Comparison of ENCODE assay signal across 8 cellular contexts in the genomic region with DNA sequence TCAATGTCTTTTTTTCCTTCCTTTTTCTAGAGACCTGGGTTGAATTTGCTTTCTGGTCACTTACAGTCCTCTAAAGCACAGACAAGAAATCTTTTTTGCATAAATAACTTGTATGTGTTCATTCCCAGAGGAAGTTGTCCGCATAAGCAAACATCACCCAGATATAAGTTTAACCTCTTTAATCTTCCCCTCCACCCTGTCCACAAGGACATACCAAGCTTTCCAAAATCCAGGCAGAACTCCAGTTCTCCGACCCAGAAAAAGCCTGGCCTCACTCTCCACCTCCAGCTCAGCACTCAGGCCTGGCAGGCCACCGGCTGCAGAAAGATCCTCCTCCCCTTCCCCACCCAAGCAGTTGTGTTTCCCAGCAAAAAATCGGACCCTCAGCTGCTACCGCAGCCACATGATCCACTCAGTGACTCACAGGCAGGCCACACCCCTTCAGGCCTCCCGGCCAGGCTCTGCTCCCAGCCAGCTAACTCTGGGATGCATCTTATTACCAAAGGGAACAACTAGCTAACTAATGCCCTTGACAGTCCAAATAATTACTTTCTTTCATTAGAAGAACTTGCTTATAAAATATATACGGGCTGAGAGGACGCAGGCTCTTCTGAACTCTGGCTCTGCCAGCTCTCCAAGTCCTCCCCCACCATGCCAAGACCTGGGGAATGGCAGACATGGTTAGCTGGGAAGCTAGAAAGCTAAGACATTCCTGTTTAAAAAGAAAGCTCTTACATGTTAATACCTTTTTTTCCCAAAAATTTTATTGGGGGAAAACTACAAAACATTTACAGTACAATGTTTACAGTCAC. TPM values are rescaled to one million over a fixed set of nuclear protein-coding genes. Genes with fewer than 3 reads are reported as not detected.
DNase-seq lines count a peak whose midpoint lies in the region; ATAC-seq and TF ChIP-seq lines count a peak whose summit lies in the region.

No MANE protein-coding gene starts in this region.

- H3K36me3 Mint-ChIP-seq in WTC11: peaks cover 15% of the 10 kb centered on the region

- H3K4me1 Mint-ChIP-seq in WTC11: peaks cover 59% of the 10 kb centered on the region

- peak overlapping the region; percentile 97 to 99 for H3K27ac ChIP-seq in coronary artery

- no peaks in the 10 kb centered on the region for H3K9me3 Mint-ChIP-seq in WTC11

- peak overlapping the region; percentile 74 for H3K4me3 Mint-ChIP-seq in WTC11

- H3K4me3 ChIP-seq in GM12865 (ENCODE audit: low read depth, low read length): peak overlapping the region; percentile 91
- peak overlapping the region; percentile 94 for H3K4me3 ChIP-seq in coronary artery

- no peak for TF ChIP-seq CTCF in GM12865 (IDR thresholded peaks at IDR 0.05; ENCODE audit: insufficient read depth, low read depth, low read length, missing control alignments)
- no peak for TF ChIP-seq CTCF in WTC11 (IDR thresholded peaks at IDR 0.05)
- TF ChIP-seq CTCF in coronary artery (IDR thresholded peaks at IDR 0.05): no peak

- DNase-seq in GM12865 (ENCODE audit: low read depth) (peak; percentile 69), NCI-H2196 (lab: John Stamatoyannopoulos, UW; ENCODE audit: unreplicated experiment) (peak; percentile 76), WTC11 (ENCODE audit: low spot score) (peak; percentile 88), coronary artery (ENCODE audit: low spot score) (peak; percentile 95), kidney tubule cell (ENCODE audit: low spot score) (peak; percentile 89), GM19238 (ENCODE audit: insufficient read length, low spot score) (no peak), NCI-H187 (lab: John Stamatoyannopoulos, UW) (no peak)
- DNase-seq in stimulated activated CD4-positive, alpha-beta T cell treated with anti-CD3 and anti-CD28 coated beads, Interleukin-12 subunit alpha, Interleukin-12 subunit beta, amount 100 ng/mL, for 4 hours: peak; percentile 32

- POLR2A ChIA-PET in WTC11 (lab: Charles Lee): interaction anchor here (0.6 to 1.3 kb wide), 5 partner anchors 30 to 136 kb away, joined by 3 to 10 read pairs (median 4); no protein-coding TSS in a partner anchor

- ATAC-seq in WTC11: peak; percentile 19

- peak overlapping the region; percentile 99 for H3K27ac Mint-ChIP-seq in WTC11

- CTCF ChIA-PET in WTC11 (lab: Charles Lee): interaction anchor here (0.8 to 3.3 kb wide), 19 partner anchors 7 to 393 kb away, joined by 3 to 16 read pairs (median 4); no protein-coding TSS in a partner anchor

- H3K27me3 Mint-ChIP-seq in WTC11 (ENCODE audit: low read depth): no peaks in the 10 kb centered on the region

TF ChIP-seq in WTC11, 78 proteins besides CTCF, POLR2A, EP300 and RAD21:
- TF ChIP-seq PRRX2 (CRISPR knock-in tag; IDR thresholded peaks at IDR 0.05) (0 out of 2 replicates have a peak, but pooled peaks have one; percentile 11), ESRRA (CRISPR knock-in tag; IDR thresholded peaks at IDR 0.05; ENCODE audit: borderline replicate concordance) (no peak), SP1 (CRISPR knock-in tag; conservative IDR thresholded peaks at IDR 0.05) (peak; percentile 53), FOXK1 (CRISPR knock-in tag; IDR thresholded peaks at IDR 0.05) (peak; percentile 74), CREM (CRISPR knock-in tag; IDR thresholded peaks at IDR 0.05) (no peak)
- TF ChIP-seq, protein P1, sequence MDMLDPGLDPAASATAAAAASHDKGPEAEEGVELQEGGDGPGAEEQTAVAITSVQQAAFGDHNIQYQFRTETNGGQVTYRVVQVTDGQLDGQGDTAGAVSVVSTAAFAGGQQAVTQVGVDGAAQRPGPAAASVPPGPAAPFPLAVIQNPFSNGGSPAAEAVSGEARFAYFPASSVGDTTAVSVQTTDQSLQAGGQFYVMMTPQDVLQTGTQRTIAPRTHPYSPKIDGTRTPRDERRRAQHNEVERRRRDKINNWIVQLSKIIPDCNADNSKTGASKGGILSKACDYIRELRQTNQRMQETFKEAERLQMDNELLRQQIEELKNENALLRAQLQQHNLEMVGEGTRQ (CRISPR knock-in tag; IDR thresholded peaks at IDR 0.05): peak; percentile 89
- TF ChIP-seq, protein P2, sequence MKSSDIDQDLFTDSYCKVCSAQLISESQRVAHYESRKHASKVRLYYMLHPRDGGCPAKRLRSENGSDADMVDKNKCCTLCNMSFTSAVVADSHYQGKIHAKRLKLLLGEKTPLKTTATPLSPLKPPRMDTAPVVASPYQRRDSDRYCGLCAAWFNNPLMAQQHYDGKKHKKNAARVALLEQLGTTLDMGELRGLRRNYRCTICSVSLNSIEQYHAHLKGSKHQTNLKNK (CRISPR knock-in tag; IDR thresholded peaks at IDR 0.05): peak; percentile 15; the same call in 1 of the 2 replicates
- TF ChIP-seq, protein P3, sequence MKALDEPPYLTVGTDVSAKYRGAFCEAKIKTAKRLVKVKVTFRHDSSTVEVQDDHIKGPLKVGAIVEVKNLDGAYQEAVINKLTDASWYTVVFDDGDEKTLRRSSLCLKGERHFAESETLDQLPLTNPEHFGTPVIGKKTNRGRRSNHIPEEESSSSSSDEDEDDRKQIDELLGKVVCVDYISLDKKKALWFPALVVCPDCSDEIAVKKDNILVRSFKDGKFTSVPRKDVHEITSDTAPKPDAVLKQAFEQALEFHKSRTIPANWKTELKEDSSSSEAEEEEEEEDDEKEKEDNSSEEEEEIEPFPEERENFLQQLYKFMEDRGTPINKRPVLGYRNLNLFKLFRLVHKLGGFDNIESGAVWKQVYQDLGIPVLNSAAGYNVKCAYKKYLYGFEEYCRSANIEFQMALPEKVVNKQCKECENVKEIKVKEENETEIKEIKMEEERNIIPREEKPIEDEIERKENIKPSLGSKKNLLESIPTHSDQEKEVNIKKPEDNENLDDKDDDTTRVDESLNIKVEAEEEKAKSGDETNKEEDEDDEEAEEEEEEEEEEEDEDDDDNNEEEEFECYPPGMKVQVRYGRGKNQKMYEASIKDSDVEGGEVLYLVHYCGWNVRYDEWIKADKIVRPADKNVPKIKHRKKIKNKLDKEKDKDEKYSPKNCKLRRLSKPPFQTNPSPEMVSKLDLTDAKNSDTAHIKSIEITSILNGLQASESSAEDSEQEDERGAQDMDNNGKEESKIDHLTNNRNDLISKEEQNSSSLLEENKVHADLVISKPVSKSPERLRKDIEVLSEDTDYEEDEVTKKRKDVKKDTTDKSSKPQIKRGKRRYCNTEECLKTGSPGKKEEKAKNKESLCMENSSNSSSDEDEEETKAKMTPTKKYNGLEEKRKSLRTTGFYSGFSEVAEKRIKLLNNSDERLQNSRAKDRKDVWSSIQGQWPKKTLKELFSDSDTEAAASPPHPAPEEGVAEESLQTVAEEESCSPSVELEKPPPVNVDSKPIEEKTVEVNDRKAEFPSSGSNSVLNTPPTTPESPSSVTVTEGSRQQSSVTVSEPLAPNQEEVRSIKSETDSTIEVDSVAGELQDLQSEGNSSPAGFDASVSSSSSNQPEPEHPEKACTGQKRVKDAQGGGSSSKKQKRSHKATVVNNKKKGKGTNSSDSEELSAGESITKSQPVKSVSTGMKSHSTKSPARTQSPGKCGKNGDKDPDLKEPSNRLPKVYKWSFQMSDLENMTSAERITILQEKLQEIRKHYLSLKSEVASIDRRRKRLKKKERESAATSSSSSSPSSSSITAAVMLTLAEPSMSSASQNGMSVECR (CRISPR knock-in tag; IDR thresholded peaks at IDR 0.05; ENCODE audit: borderline replicate concordance): 0 out of 2 replicates have a peak, but pooled peaks have one; percentile 52
- TF ChIP-seq, protein P4, sequence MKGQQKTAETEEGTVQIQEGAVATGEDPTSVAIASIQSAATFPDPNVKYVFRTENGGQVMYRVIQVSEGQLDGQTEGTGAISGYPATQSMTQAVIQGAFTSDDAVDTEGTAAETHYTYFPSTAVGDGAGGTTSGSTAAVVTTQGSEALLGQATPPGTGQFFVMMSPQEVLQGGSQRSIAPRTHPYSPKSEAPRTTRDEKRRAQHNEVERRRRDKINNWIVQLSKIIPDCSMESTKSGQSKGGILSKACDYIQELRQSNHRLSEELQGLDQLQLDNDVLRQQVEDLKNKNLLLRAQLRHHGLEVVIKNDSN (CRISPR knock-in tag; IDR thresholded peaks at IDR 0.05): peak; percentile 93

RNA-seq across cellular contexts. Expression of a gene that starts 4.5 kb away (rescaled TPM):
- total RNA-seq in WTC11 (2021): 50.4 to 63.4 TPM (median 61.6 TPM) in 3 replicates

Comparison
In these comparisons a context has a peak if more than half of its experiments do, and no peak if none do; other contexts are left out.
1. DNase-seq: peak in GM12865 (single experiment), NCI-H2196 (single experiment), WTC11 (single experiment), coronary artery (single experiment), kidney tubule cell (single experiment) and stimulated activated CD4-positive, alpha-beta T cell treated with anti-CD3 and anti-CD28 coated beads, Interleukin-12 subunit alpha, Interleukin-12 subunit beta, amount 100 ng/mL, for 4 hours (single experiment); none in GM19238 (single experiment) and NCI-H187 (0 of 2).